ENCODE assay signal across 1 cellular context in genomic region chr16:10944249-10945064, GRCh38.
TF ChIP-seq lines count a peak whose summit lies in the region.

TSS of gene CLEC16A (plus strand) at chr16:10944564. CDS start at chr16:10944718, 154 bp downstream.

TF ChIP-seq in WTC11, 78 proteins besides CTCF, POLR2A, EP300 and RAD21 (continued from another document):
- TF ChIP-seq FOXP4 (CRISPR knock-in tag; IDR thresholded peaks at IDR 0.05) (no peak), ATF3 (CRISPR knock-in tag; conservative IDR thresholded peaks at IDR 0.05) (no peak)
